8 cellular contexts compared by ENCODE assay signal in the genomic region with DNA sequence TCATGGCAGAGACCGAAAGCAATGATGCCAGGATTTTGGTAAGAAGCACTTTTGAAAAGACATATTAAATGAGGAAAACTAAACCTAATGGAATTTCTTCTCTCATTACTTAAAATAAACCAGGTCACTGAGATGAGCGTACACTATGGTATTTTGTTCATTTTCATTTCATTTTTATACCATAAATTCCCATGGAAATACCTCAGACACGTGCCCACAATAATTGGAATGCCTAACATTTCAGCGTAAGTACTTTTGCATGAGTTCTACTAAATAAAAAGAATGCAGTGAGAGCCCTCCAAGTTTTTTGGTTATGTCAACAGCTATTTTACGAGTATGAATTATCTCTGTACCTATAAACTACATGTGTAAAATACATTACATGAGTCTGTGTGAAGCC. TPM values are rescaled to one million over a fixed set of nuclear protein-coding genes. Genes with fewer than 3 reads are reported as not detected.
DNase-seq lines count a peak whose midpoint lies in the region; ATAC-seq, FAIRE-seq and TF ChIP-seq lines count a peak whose summit lies in the region.

No MANE protein-coding gene starts in this region.

- CTCF ChIA-PET in CD4-positive, alpha-beta T cell (lab: Charles Lee) = interaction anchor here (3.7 kb wide), 1 partner anchor 211 kb away, joined by 17 read pairs; no protein-coding TSS in a partner anchor

- H3K9me3 ChIP-seq in CD4-positive, alpha-beta T cell (ENCODE audit: control insufficient read depth, low read length) = no peaks in the 10 kb centered on the region

- no peaks in the 10 kb centered on the region for H3K9me3 Mint-ChIP-seq in CD4-positive, alpha-beta T cell
- no peaks in the 10 kb centered on the region for H3K9me3 Mint-ChIP-seq in nephron

- H3K4me1 Mint-ChIP-seq in CD4-positive, alpha-beta T cell (ENCODE audit: low read depth) = peaks cover 56% of the 10 kb centered on the region
- peaks cover 38% of the 10 kb centered on the region for H3K4me1 Mint-ChIP-seq in nephron

- intact Hi-C loops in CD4-positive, alpha-beta T cell (cut with DNase I, micrococcal nuclease) = no loop called here

- H3K27ac ChIP-seq in CD4-positive, alpha-beta T cell (ENCODE audit: low read depth, low read length) = no peak overlapping the region

- no peaks in the 10 kb centered on the region for H3K27me3 ChIP-seq in CD4-positive, alpha-beta T cell (ENCODE audit: control insufficient read depth, insufficient read depth, low read length)

- H3K27ac Mint-ChIP-seq in CD4-positive, alpha-beta T cell = peak overlapping the region; percentile 47
- peak overlapping the region in 1 of 3 experiments; percentile 10 for H3K27ac Mint-ChIP-seq in nephron

- DNase-seq in CD4-positive, alpha-beta T cell = no peak
- DNase-seq in HTR-8/SVneo (ENCODE audit: insufficient read length, low spot score) (peak; percentile 12), astrocyte of the spinal cord (ENCODE audit: low read depth, low spot score) (peak; percentile 51), left lobe of liver (ENCODE audit: low spot score) (no peak), retina (no peak)

- no peaks in the 10 kb centered on the region for H3K27me3 Mint-ChIP-seq in CD4-positive, alpha-beta T cell
- H3K27me3 Mint-ChIP-seq in nephron (ENCODE audit: low read depth) = no peaks in the 10 kb centered on the region

- peak overlapping the region; percentile 91 for H3K4me3 ChIP-seq in astrocyte of the spinal cord (ENCODE audit: low read depth, low read length)

- peak overlapping the region; percentile 74 for H3K4me3 Mint-ChIP-seq in CD4-positive, alpha-beta T cell
- H3K4me3 Mint-ChIP-seq in nephron = peak overlapping the region; percentile 76 to 95 (median 88)

- TF ChIP-seq CTCF in CD4-positive, alpha-beta T cell (IDR thresholded peaks at IDR 0.05) = no peak
- TF ChIP-seq CTCF in astrocyte of the spinal cord (IDR thresholded peaks at IDR 0.05; ENCODE audit: low read depth, low read length) = no peak
- no peak for TF ChIP-seq CTCF in nephron (IDR thresholded peaks at IDR 0.05; ENCODE audit: unreplicated experiment in 3 of 3)

- FAIRE-seq in HTR-8/SVneo (lab: Jason Lieb, UNC) = no peak

- POLR2A ChIA-PET in CD4-positive, alpha-beta T cell (lab: Charles Lee) = no interaction called here

- peaks cover 45% of the 10 kb centered on the region for H3K36me3 Mint-ChIP-seq in CD4-positive, alpha-beta T cell (ENCODE audit: low read depth)
- H3K36me3 Mint-ChIP-seq in nephron (ENCODE audit: low read depth) = peaks cover 8% of the 10 kb centered on the region

- in situ Hi-C loops in astrocyte of the spinal cord (cut with HindIII; ENCODE audit: low sequenced_read_pairs) = no loop called here

- ATAC-seq in CD4-positive, alpha-beta T cell (ENCODE audit: poor library complexity) = no peak
- no peak for ATAC-seq in HG03439 (IDR thresholded peaks at IDR 0.05; ENCODE audit: unreplicated experiment)
- ATAC-seq in left lobe of liver = no peak
- no peak for ATAC-seq in HG03521 (IDR thresholded peaks at IDR 0.05; ENCODE audit: unreplicated experiment)

RNA-seq across cellular contexts. Expression of gene CAMK2D, which starts 3.2 kb away (rescaled TPM):
- total RNA-seq in CD4-positive, alpha-beta T cell = 10 to 100 TPM; 29.9 to 32.9 TPM
- total RNA-seq in left lobe of liver = 19.3 TPM

Comparison
In these comparisons a context has a peak if more than half of its experiments do, and no peak if none do; other contexts are left out.
1. DNase-seq: peak in HTR-8/SVneo (single experiment) and astrocyte of the spinal cord (single experiment); none in CD4-positive, alpha-beta T cell (0 of 10), left lobe of liver (single experiment) and retina (single experiment).